In genomic region chr2:217316743-217317142, GRCh38 we compare ENCODE assay signal across 11 cellular contexts.
DNase-seq lines count a peak whose midpoint lies in the region; ATAC-seq and TF ChIP-seq lines count a peak whose summit lies in the region.
"Had no signal": no experiment of that assay in that cellular context is flagged by ENCODE, and none has a peak within 500 bp of the region (broad histone marks: within the 10 kb centered on the region; RNA-seq: fewer than 3 reads in every experiment).

No MANE protein-coding gene starts in this region.

- H3K27ac ChIP-seq in CD8-positive, alpha-beta memory T cell (ENCODE audit: low read depth, low read length): no peak overlapping the region
- no peak overlapping the region for H3K27ac ChIP-seq in CD4-positive, alpha-beta T cell (ENCODE audit: low read depth, low read length)
- no peak overlapping the region for H3K27ac ChIP-seq in right lobe of liver
- H3K27ac ChIP-seq: cardiac muscle cell had no signal

- no peaks in the 10 kb centered on the region for H3K27me3 ChIP-seq in CD8-positive, alpha-beta memory T cell (ENCODE audit: insufficient read depth, low read length, poor library complexity, severe bottlenecking)
- no peaks in the 10 kb centered on the region for H3K27me3 ChIP-seq in CD4-positive, alpha-beta T cell (ENCODE audit: control insufficient read depth, insufficient read depth, low read length)
- H3K27me3 ChIP-seq in right lobe of liver: no peaks in the 10 kb centered on the region
- H3K27me3 ChIP-seq: cardiac muscle cell had no signal

- peaks cover 54 to 63% (median 60%) of the 10 kb centered on the region in 3 donors for H3K27me3 Mint-ChIP-seq in naive B cell
- H3K27me3 Mint-ChIP-seq in CD8-positive, alpha-beta memory T cell: no peaks in the 10 kb centered on the region
- no peaks in the 10 kb centered on the region for H3K27me3 Mint-ChIP-seq in CD4-positive, alpha-beta T cell

- H3K9me3 Mint-ChIP-seq in naive B cell: peaks cover 0 to 24% (median 14%) of the 10 kb centered on the region in 7 donors
- H3K9me3 Mint-ChIP-seq in CD8-positive, alpha-beta memory T cell: no peaks in the 10 kb centered on the region
- H3K9me3 Mint-ChIP-seq in CD4-positive, alpha-beta T cell: no peaks in the 10 kb centered on the region

- peaks cover 0 to 10% of the 10 kb centered on the region in 2 donors for H3K36me3 Mint-ChIP-seq in naive B cell
- no peaks in the 10 kb centered on the region for H3K36me3 Mint-ChIP-seq in CD8-positive, alpha-beta memory T cell
- H3K36me3 Mint-ChIP-seq in CD4-positive, alpha-beta T cell (ENCODE audit: low read depth): no peaks in the 10 kb centered on the region

- no peak for TF ChIP-seq POLR2A in right lobe of liver (IDR thresholded peaks at IDR 0.05)

- intact Hi-C loops in CD4-positive, alpha-beta T cell (cut with DNase I, micrococcal nuclease): no loop called here
- intact Hi-C loops in right lobe of liver (cut with DNase I): no loop called here

- H3K9me3 ChIP-seq in CD8-positive, alpha-beta memory T cell (ENCODE audit: low read length): no peaks in the 10 kb centered on the region
- H3K9me3 ChIP-seq in CD4-positive, alpha-beta T cell (ENCODE audit: control insufficient read depth, low read length): no peaks in the 10 kb centered on the region
- H3K9me3 ChIP-seq in right lobe of liver: no peaks in the 10 kb centered on the region

- no peak for TF ChIP-seq CTCF in CD4-positive, alpha-beta T cell (IDR thresholded peaks at IDR 0.05)
- TF ChIP-seq CTCF in right lobe of liver (IDR thresholded peaks at IDR 0.05): no peak

- no peaks in the 10 kb centered on the region for H3K4me1 ChIP-seq in CD8-positive, alpha-beta memory T cell (ENCODE audit: insufficient read depth, low read length)
- no peaks in the 10 kb centered on the region for H3K4me1 ChIP-seq in right lobe of liver

- H3K4me3 Mint-ChIP-seq in naive B cell: peak overlapping the region in 1 of 8 donors; percentile 77
- no peak overlapping the region for H3K4me3 Mint-ChIP-seq in CD8-positive, alpha-beta memory T cell
- no peak overlapping the region for H3K4me3 Mint-ChIP-seq in CD4-positive, alpha-beta T cell

- DNase-seq in OCI-M1 (lab: John Stamatoyannopoulos, UW): peak; percentile 72
- peak; percentile 54 for DNase-seq in naive B cell
- DNase-seq in CD8-positive, alpha-beta memory T cell: no peak
- DNase-seq in CD4-positive, alpha-beta T cell: no peak
- DNase-seq in activated naive CD4-positive, alpha-beta T cell treated with anti-CD3 and anti-CD28 coated beads, Interleukin-2, amount 50 U/mL, for 16 hours: no peak
- DNase-seq in right lobe of liver: no peak
- DNase-seq: NCI-H1092; stimulated activated CD4-positive, alpha-beta T cell treated with anti-CD3 and anti-CD28 coated beads, Interleukin-15, amount 100 ng/mL, for 24 hours had no signal

- H3K27ac Mint-ChIP-seq in naive B cell: no peak overlapping the region
- no peak overlapping the region for H3K27ac Mint-ChIP-seq in CD8-positive, alpha-beta memory T cell
- no peak overlapping the region for H3K27ac Mint-ChIP-seq in CD4-positive, alpha-beta T cell

- CTCF ChIA-PET in CD8-positive, alpha-beta memory T cell (lab: Charles Lee): no interaction called here
- CTCF ChIA-PET in CD4-positive, alpha-beta T cell (lab: Charles Lee): no interaction called here

- H3K4me3 ChIP-seq in CD8-positive, alpha-beta memory T cell (ENCODE audit: low read length): no peak overlapping the region
- no peak overlapping the region for H3K4me3 ChIP-seq in right lobe of liver
- H3K4me3 ChIP-seq: cardiac muscle cell had no signal

- POLR2A ChIA-PET in CD8-positive, alpha-beta memory T cell (lab: Charles Lee): no interaction called here
- POLR2A ChIA-PET in CD4-positive, alpha-beta T cell (lab: Charles Lee): no interaction called here

- no peaks in the 10 kb centered on the region for H3K36me3 ChIP-seq in CD8-positive, alpha-beta memory T cell (ENCODE audit: insufficient read depth, low read length)
- H3K36me3 ChIP-seq in right lobe of liver: no peaks in the 10 kb centered on the region
- H3K36me3 ChIP-seq: cardiac muscle cell had no signal

- 55% methylated on average over 1 of the region's 1 CpG for WGBS in right lobe of liver (ENCODE audit: insufficient coverage, low coverage, low lambda C conversion rate, missing lambda C conversion rate)

- peaks cover 20 to 32% (median 26%) of the 10 kb centered on the region in 3 donors for H3K4me1 Mint-ChIP-seq in naive B cell
- peaks cover 12 to 20% (median 18%) of the 10 kb centered on the region in 3 donors for H3K4me1 Mint-ChIP-seq in CD8-positive, alpha-beta memory T cell
- peaks cover 20% of the 10 kb centered on the region for H3K4me1 Mint-ChIP-seq in CD4-positive, alpha-beta T cell (ENCODE audit: low read depth)

- ATAC-seq in GM18868 (IDR thresholded peaks at IDR 0.05; ENCODE audit: unreplicated experiment) (peak; percentile 94), HG03066 (IDR thresholded peaks at IDR 0.05; ENCODE audit: low read depth, unreplicated experiment) (peak; percentile 73), naive B cell (ENCODE audit: low read depth in 2 of 2) (peak; percentile 89 to 95), right lobe of liver (no peak)
- ATAC-seq in CD4-positive, alpha-beta T cell (ENCODE audit: poor library complexity): no peak

Comparison
In these comparisons a context has a peak if more than half of its experiments do, and no peak if none do; other contexts are left out.
1. ATAC-seq: peak in GM18868 (single experiment), HG03066 (single experiment) and naive B cell (2 of 2); none in CD4-positive, alpha-beta T cell (single experiment) and right lobe of liver (0 of 4).
2. DNase-seq: peak in OCI-M1 (single experiment) and naive B cell (single experiment); none in CD8-positive, alpha-beta memory T cell (0 of 5), CD4-positive, alpha-beta T cell (0 of 10), activated naive CD4-positive, alpha-beta T cell treated with anti-CD3 and anti-CD28 coated beads, Interleukin-2, amount 50 U/mL, for 16 hours (single experiment) and right lobe of liver (0 of 3).